In the genomic region with DNA sequence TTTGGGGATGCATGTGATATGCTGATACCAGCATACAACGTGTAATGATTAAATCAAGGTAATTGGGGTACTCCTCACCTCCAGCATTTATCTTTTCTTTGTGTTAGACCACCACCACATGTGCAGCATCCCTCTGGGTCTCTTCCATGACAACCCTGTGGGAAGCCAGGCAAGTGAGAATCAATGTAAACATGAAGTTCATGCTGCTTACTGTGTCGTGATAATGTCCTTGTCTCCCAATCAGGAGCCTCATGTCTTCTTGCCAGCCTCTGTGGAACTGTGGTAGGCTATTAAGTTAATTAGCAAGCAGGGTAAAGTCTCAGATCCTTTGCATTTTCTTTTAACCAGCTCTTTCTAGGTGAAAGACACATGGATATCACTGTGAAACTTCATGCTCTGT, we compare ENCODE assay signal across 31 cellular contexts.
"Had no signal": no experiment of that assay in that cellular context is flagged by ENCODE, and none has a peak within 500 bp of the region (broad histone marks: within the 10 kb centered on the region; RNA-seq: fewer than 3 reads in every experiment).

No MANE protein-coding gene starts in this region.

- H3K4me2 ChIP-seq: hepatocyte, neural progenitor cell had no signal

- H3K27me3 Mint-ChIP-seq: memory B cell had no signal

- H3K27me3 ChIP-seq: esophagus muscularis mucosa, foreskin keratinocyte, gastroesophageal sphincter, heart left ventricle, hepatocyte, neural progenitor cell, ovary, sigmoid colon, stomach, testis, tibial artery, upper lobe of right lung, uterus had no signal

- H2AFZ ChIP-seq: hepatocyte, neural progenitor cell had no signal

- H3K4me1 Mint-ChIP-seq: naive thymus-derived CD4-positive, alpha-beta T cell had no signal

- ATAC-seq: foreskin keratinocyte; gastroesophageal sphincter; heart left ventricle; left lobe of liver; naive thymus-derived CD4-positive, alpha-beta T cell; psoas muscle; right cardiac atrium; stimulated activated effector memory CD8-positive, alpha-beta T cell treated with anti-CD3 and anti-CD28 coated beads, Interleukin-12 subunit alpha, Interleukin-12 subunit beta, amount 100 ng/mL, for 72 hours had no signal

- H3K4me1 ChIP-seq: neural progenitor cell, psoas muscle, testis, uterus had no signal

- H3K27ac Mint-ChIP-seq: memory B cell; naive thymus-derived CD4-positive, alpha-beta T cell; nephron; neural progenitor cell; stimulated activated effector memory CD8-positive, alpha-beta T cell treated with anti-CD3 and anti-CD28 coated beads, Interleukin-12 subunit alpha, Interleukin-12 subunit beta, amount 100 ng/mL, for 72 hours had no signal

- H3K4me3 ChIP-seq: esophagus muscularis mucosa, gastroesophageal sphincter, heart left ventricle, hepatocyte, lung, neural progenitor cell, ovary, psoas muscle, sigmoid colon, stomach, testis, tibial artery, upper lobe of right lung, uterus had no signal

- H3K4me3 Mint-ChIP-seq: memory B cell; naive thymus-derived CD4-positive, alpha-beta T cell; nephron; neural progenitor cell; stimulated activated effector memory CD8-positive, alpha-beta T cell treated with anti-CD3 and anti-CD28 coated beads, Interleukin-12 subunit alpha, Interleukin-12 subunit beta, amount 100 ng/mL, for 72 hours had no signal

- H3K36me3 Mint-ChIP-seq: memory B cell; naive thymus-derived CD4-positive, alpha-beta T cell; neural progenitor cell; stimulated activated effector memory CD8-positive, alpha-beta T cell treated with anti-CD3 and anti-CD28 coated beads, Interleukin-12 subunit alpha, Interleukin-12 subunit beta, amount 100 ng/mL, for 72 hours had no signal

- H3K9ac ChIP-seq: neural progenitor cell had no signal

- DNase-seq: effector CD8-positive, alpha-beta T cell; foreskin keratinocyte; heart left ventricle; kidney; midbrain; naive thymus-derived CD4-positive, alpha-beta T cell; nucleus accumbens; ovary; posterior cingulate gyrus; psoas muscle; right cardiac atrium; sigmoid colon; stimulated activated CD4-positive, alpha-beta T cell treated with anti-CD3 and anti-CD28 coated beads, Interleukin-2, amount 100 ng/mL, for 24 hours; stimulated activated CD4-positive, alpha-beta T cell treated with anti-CD3 and anti-CD28 coated beads, Interleukin-4, amount 100 ng/mL, for 24 hours; stimulated activated naive CD4-positive, alpha-beta T cell treated with Interleukin-2 at 50 U/mL for 16 hours; stomach; substantia nigra; testis; tibial artery; upper lobe of right lung; uterus had no signal

- H3K36me3 ChIP-seq: esophagus muscularis mucosa, gastroesophageal sphincter, heart left ventricle, neural progenitor cell, ovary, sigmoid colon, stomach, tibial artery, upper lobe of right lung, uterus had no signal

- H3K9me3 Mint-ChIP-seq: memory B cell; naive thymus-derived CD4-positive, alpha-beta T cell; nephron; neural progenitor cell; stimulated activated effector memory CD8-positive, alpha-beta T cell treated with anti-CD3 and anti-CD28 coated beads, Interleukin-12 subunit alpha, Interleukin-12 subunit beta, amount 100 ng/mL, for 72 hours had no signal

- H3K9me3 ChIP-seq: ovary, psoas muscle, sigmoid colon, stomach, testis, tibial artery, upper lobe of right lung, uterus had no signal

- H3K27ac ChIP-seq: esophagus muscularis mucosa, foreskin keratinocyte, gastroesophageal sphincter, heart left ventricle, hepatocyte, neural progenitor cell, ovary, psoas muscle, sigmoid colon, stomach, testis, tibial artery, upper lobe of right lung, uterus had no signal

- FAIRE-seq: endothelial cell of umbilical vein, kidney had no signal

- H3K79me2 ChIP-seq: hepatocyte had no signal
